8 cellular contexts compared by ENCODE assay signal in the genomic region with DNA sequence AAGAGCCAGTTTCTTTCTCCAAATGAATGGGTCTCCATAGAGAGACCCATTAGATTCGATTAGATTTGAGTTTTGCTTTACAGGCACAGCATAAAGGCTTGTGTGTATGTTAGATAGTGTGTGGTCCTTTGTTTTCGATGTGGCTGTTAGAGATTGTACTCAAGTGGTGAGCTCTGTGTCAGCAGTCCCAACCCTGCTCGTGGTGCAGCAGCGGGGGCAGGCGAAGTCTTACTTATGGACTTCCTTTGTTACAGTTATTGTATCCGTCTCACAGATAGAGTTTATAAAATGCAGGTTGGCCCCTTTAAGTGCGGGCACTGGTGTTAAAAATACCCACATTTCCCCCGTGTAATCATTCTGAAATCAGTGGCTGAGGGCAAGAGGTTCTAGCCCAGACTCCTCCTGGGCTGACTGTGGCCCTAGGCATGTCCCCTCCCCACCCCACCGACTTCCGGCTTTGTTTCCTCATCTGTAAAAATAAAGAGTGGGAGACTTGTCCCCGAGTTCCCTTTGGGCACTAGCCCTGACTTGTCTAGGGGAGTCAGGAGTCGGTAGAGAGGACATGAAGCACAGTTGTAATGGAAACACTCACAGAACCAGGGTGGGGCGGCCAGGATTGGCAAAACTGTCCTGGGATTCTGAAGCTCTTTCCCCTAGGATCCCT. TPM values are rescaled to one million over a fixed set of nuclear protein-coding genes. Genes with fewer than 3 reads are reported as not detected.
A peak's percentile ranks its signal among the peaks of the same experiment; 100 is the strongest.
DNase-seq lines count a peak whose midpoint lies in the region; ATAC-seq lines count a peak whose summit lies in the region.

No MANE protein-coding gene starts in this region.

- peak overlapping the region; percentile 81 for H3K4me2 ChIP-seq in Karpas-422 (ENCODE audit: low read depth, low read length, poor library complexity, severe bottlenecking)

- no peaks in the 10 kb centered on the region for H4K20me1 ChIP-seq in Karpas-422 (ENCODE audit: insufficient read depth, low read depth, low read length)

- H3K27me3 ChIP-seq in Karpas-422 (ENCODE audit: low read length) = no peaks in the 10 kb centered on the region

- H3K27ac ChIP-seq in Karpas-422 (ENCODE audit: low read length) = peak overlapping the region; percentile 91

- peaks cover 46% of the 10 kb centered on the region for H3K79me2 ChIP-seq in Karpas-422 (ENCODE audit: low read length)

- intact Hi-C loops in head of caudate nucleus (cut with DNase I) = loop anchor here (5.0 to 10.0 kb wide), 2 partner anchors 114 to 341 kb away; partner anchors contain the start of gene GGCT

- peaks cover 17% of the 10 kb centered on the region; the same call in 1 of the 2 replicates for H3K36me3 ChIP-seq in Karpas-422 (ENCODE audit: insufficient read depth, low read length)

- no peaks in the 10 kb centered on the region for H3K9me2 ChIP-seq in Karpas-422 (replicated peaks; ENCODE audit: insufficient read depth, low read length)

- no peaks in the 10 kb centered on the region for H3K9me3 ChIP-seq in Karpas-422 (ENCODE audit: low read length)

- H2AFZ ChIP-seq in Karpas-422 (ENCODE audit: low read length) = peak overlapping the region; percentile 22; the same call in 1 of the 2 replicates

- peaks cover 72% of the 10 kb centered on the region for H3K4me1 ChIP-seq in Karpas-422 (ENCODE audit: low read length)

- ATAC-seq in GM19025 (IDR thresholded peaks at IDR 0.05; ENCODE audit: low read depth, unreplicated experiment) = peak; percentile 48
- peak; percentile 24 for ATAC-seq in stimulated activated naive CD8-positive, alpha-beta T cell treated with anti-CD3 and anti-CD28 coated beads, Interleukin-15, Interleukin-2, amounts not matched to agents 100 U/mL and 50 U/mL, for 24 hours

- H3K4me3 ChIP-seq in Karpas-422 (ENCODE audit: low read length) = peak overlapping the region; percentile 51

- peak; percentile 83 for DNase-seq in Ammon's horn (ENCODE audit: low spot score)
- peak; percentile 77 for DNase-seq in Karpas-422
- peak; percentile 60 for DNase-seq in UCSD-AML1 (lab: John Stamatoyannopoulos, UW; ENCODE audit: unreplicated experiment)
- peak in 35 of 42 donors; percentile 17 to 83 (median 63) for DNase-seq in head of caudate nucleus
- DNase-seq in stimulated activated naive CD8-positive, alpha-beta T cell treated with anti-CD3 and anti-CD28 coated beads, Interleukin-15, Interleukin-2, amounts not matched to agents 100 U/mL and 50 U/mL, for 24 hours = peak; percentile 33
- no peak for DNase-seq in glomerular visceral epithelial cell (ENCODE audit: extremely low spot score)
- DNase-seq in epidermal melanocyte (ENCODE audit: insufficient read length, low spot score) = no peak

- H3K9ac ChIP-seq in Karpas-422 (ENCODE audit: low read length) = peak overlapping the region; percentile 68

RNA-seq across cellular contexts. Expression of gene MTURN, which starts 28.6 kb away (rescaled TPM):
- 80.2 and 89.4 TPM in 2 replicates for total RNA-seq in Karpas-422 (2014; rRNA removed; shearing (Covaris generic); ENCODE audit: low replicate concordance)

Comparison
In these comparisons a context has a peak if more than half of its experiments do, and no peak if none do; other contexts are left out.
1. DNase-seq: peak in Ammon's horn (single experiment), Karpas-422 (single experiment), UCSD-AML1 (single experiment), head of caudate nucleus (35 of 42) and stimulated activated naive CD8-positive, alpha-beta T cell treated with anti-CD3 and anti-CD28 coated beads, Interleukin-15, Interleukin-2, amounts not matched to agents 100 U/mL and 50 U/mL, for 24 hours (single experiment); none in glomerular visceral epithelial cell (single experiment) and epidermal melanocyte (single experiment).